9 cellular contexts compared by ENCODE assay signal in the genomic region with DNA sequence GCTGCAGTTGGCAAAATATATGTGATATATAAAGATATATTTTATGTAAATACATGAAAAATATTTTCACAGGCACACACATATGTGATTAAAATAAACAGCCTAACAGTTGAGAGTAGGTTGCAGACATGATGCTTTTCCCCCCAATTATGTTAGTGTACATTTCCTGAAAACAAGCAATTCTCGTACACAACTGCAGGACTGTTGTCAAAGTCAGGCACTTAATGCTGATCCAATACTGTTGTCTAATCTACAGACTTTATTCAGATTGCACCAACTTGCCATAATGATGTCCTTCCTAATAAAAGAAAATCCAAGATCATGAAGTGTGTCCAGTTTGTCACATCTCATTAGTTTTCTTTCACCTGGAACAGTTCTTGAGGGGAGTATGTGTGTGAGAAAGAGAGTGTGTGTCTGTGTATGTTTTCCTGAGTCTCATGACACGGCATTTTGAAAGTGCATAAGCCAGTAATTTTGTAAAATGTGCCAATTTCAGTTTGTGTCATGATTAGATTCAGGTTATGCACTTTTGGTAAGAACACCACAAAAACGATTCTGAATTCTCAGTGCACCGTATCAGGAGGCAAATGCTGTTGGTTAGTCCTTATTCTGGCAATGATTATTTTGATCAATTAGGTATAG. TPM values are rescaled to one million over a fixed set of nuclear protein-coding genes. Genes with fewer than 3 reads are reported as not detected.
DNase-seq lines count a peak whose midpoint lies in the region; ATAC-seq lines count a peak whose summit lies in the region.
"Had no signal": no experiment of that assay in that cellular context is flagged by ENCODE, and none has a peak within 500 bp of the region (broad histone marks: within the 10 kb centered on the region; RNA-seq: fewer than 3 reads in every experiment).

No MANE protein-coding gene starts in this region.

- no peaks in the 10 kb centered on the region for H3K36me3 Mint-ChIP-seq in T-helper 1 cell treated with Interleukin-12 subunit alpha and Interleukin-12 subunit beta and Interleukin-4 antibody, amounts not matched to agents 30 μg/mL and 1 μg/mL, for 36 hours (ENCODE audit: low read depth)

- ATAC-seq in GM18867 (IDR thresholded peaks at IDR 0.05; ENCODE audit: unreplicated experiment) (peak; percentile 98), GM21367 (IDR thresholded peaks at IDR 0.05; ENCODE audit: unreplicated experiment) (peak; percentile 97), HG03025 (IDR thresholded peaks at IDR 0.05; ENCODE audit: low FRiP score, unreplicated experiment) (peak; percentile 85)
- ATAC-seq: left cardiac atrium had no signal

- no peak for DNase-seq in mesenteric fat pad (ENCODE audit: low spot score)
- no peak for DNase-seq in glomerular visceral epithelial cell (ENCODE audit: extremely low spot score)
- no peak for DNase-seq in NCI-H2081 (lab: John Stamatoyannopoulos, UW)
- DNase-seq: DND-41, left cardiac atrium had no signal

- H3K27ac Mint-ChIP-seq in T-helper 1 cell treated with Interleukin-12 subunit alpha and Interleukin-12 subunit beta and Interleukin-4 antibody, amounts not matched to agents 30 μg/mL and 1 μg/mL, for 36 hours, result peak overlapping the region; percentile 56

- peaks cover 2% of the 10 kb centered on the region for H3K27me3 Mint-ChIP-seq in T-helper 1 cell treated with Interleukin-12 subunit alpha and Interleukin-12 subunit beta and Interleukin-4 antibody, amounts not matched to agents 30 μg/mL and 1 μg/mL, for 36 hours (ENCODE audit: low read depth)

- H3K4me1 Mint-ChIP-seq in T-helper 1 cell treated with Interleukin-12 subunit alpha and Interleukin-12 subunit beta and Interleukin-4 antibody, amounts not matched to agents 30 μg/mL and 1 μg/mL, for 36 hours (ENCODE audit: low read depth), result peaks cover 12% of the 10 kb centered on the region

- peaks cover 11% of the 10 kb centered on the region for H3K9me3 Mint-ChIP-seq in T-helper 1 cell treated with Interleukin-12 subunit alpha and Interleukin-12 subunit beta and Interleukin-4 antibody, amounts not matched to agents 30 μg/mL and 1 μg/mL, for 36 hours

- peak overlapping the region; percentile 19 for H3K4me3 Mint-ChIP-seq in T-helper 1 cell treated with Interleukin-12 subunit alpha and Interleukin-12 subunit beta and Interleukin-4 antibody, amounts not matched to agents 30 μg/mL and 1 μg/mL, for 36 hours

RNA-seq across cellular contexts. Expression of a gene that starts 16.5 kb away (rescaled TPM):
- total RNA-seq in mesenteric fat pad, result 114 TPM
